Comparison of ENCODE assay signal across 16 cellular contexts in genomic region chrX:13338985-13339384, GRCh38. TPM values are rescaled to one million over a fixed set of nuclear protein-coding genes. Genes with fewer than 3 reads are reported as not detected.
DNase-seq lines count a peak whose midpoint lies in the region; ATAC-seq and TF ChIP-seq lines count a peak whose summit lies in the region.
"Had no signal": no experiment of that assay in that cellular context is flagged by ENCODE, and none has a peak within 500 bp of the region (broad histone marks: within the 10 kb centered on the region; RNA-seq: fewer than 3 reads in every experiment).

No MANE protein-coding gene starts in this region.

- H3K4ac ChIP-seq in mesenchymal stem cell (ENCODE audit: low read depth in 1 of 2, low read length in 2 of 2): no peak overlapping the region

- DNase-seq in ELF-1 (ENCODE audit: low read depth, low spot score): peak; percentile 24
- DNase-seq in mesenchymal stem cell: no peak
- DNase-seq in sciatic nerve (ENCODE audit: low spot score): no peak
- no peak for DNase-seq in GM19240 (ENCODE audit: insufficient read length, low spot score)
- DNase-seq in activated CD4-positive, CD25-positive, alpha-beta regulatory T cell treated with anti-CD3 and anti-CD28 coated beads, Interleukin-2, amount 50 U/mL, for 72 hours: no peak
- DNase-seq in activated CD4-positive, CD25-positive, alpha-beta regulatory T cell (lab: John Stamatoyannopoulos, UW): no peak
- DNase-seq in NCI-H345 (lab: John Stamatoyannopoulos, UW): no peak
- DNase-seq: 8988T; CD4-positive, CD25-positive, alpha-beta regulatory T cell; DMS79 treated with DMSO at 0.1 percent for 48 hours; EL; GDM1; GM23248 had no signal

- H3K4me2 ChIP-seq in mesenchymal stem cell (ENCODE audit: low read length, poor library complexity, severe bottlenecking): no peak overlapping the region
- H3K4me2 ChIP-seq: BLaER1 treated with 17β-estradiol and CSF1 and Interleukin-3, amounts not matched to agents 10 nM and 100 nM had no signal

- H3K4me3 ChIP-seq in mesenchymal stem cell (ENCODE audit: insufficient read depth in 1 of 2, low read depth in 1 of 2, low read length in 2 of 2): no peak overlapping the region
- H3K4me3 ChIP-seq: BLaER1 treated with 17β-estradiol and CSF1 and Interleukin-3, amounts not matched to agents 10 nM and 100 nM; GM23248 had no signal

- H4K91ac ChIP-seq in mesenchymal stem cell (ENCODE audit: low read length): no peak overlapping the region

- 88% methylated on average over 1 of the region's 2 CpGs for WGBS in mesenchymal stem cell

- peak overlapping the region; percentile 6 for H2AK5ac ChIP-seq in mesenchymal stem cell (ENCODE audit: low read length, severe bottlenecking)

- H3K14ac ChIP-seq in mesenchymal stem cell (ENCODE audit: low read length in 2 of 2): no peak overlapping the region

- peaks cover 2% of the 10 kb centered on the region for H3K79me1 ChIP-seq in mesenchymal stem cell (replicated peaks; ENCODE audit: low read length, poor library complexity, severe bottlenecking)

- no peak overlapping the region for H2BK15ac ChIP-seq in mesenchymal stem cell (ENCODE audit: low read depth, poor library complexity, severe bottlenecking)

- H3K27me3 ChIP-seq in mesenchymal stem cell (ENCODE audit: control insufficient read depth in 1 of 2, insufficient read depth in 1 of 2, low read length in 2 of 2): peaks cover 0 to 8% of the 10 kb centered on the region in 2 experiments

- H3K4me1 ChIP-seq in mesenchymal stem cell (ENCODE audit: control insufficient read depth, insufficient read depth, low read depth, low read length): peaks cover 9% of the 10 kb centered on the region
- H3K4me1 ChIP-seq: BLaER1 treated with 17β-estradiol and CSF1 and Interleukin-3, amounts not matched to agents 10 nM and 100 nM had no signal

- H4K8ac ChIP-seq in mesenchymal stem cell (ENCODE audit: low read length): no peak overlapping the region

- no peaks in the 10 kb centered on the region for H3K9me3 ChIP-seq in mesenchymal stem cell (ENCODE audit: control insufficient read depth, low read length)

- H3K9ac ChIP-seq in mesenchymal stem cell (ENCODE audit: low read length): no peak overlapping the region
- H3K9ac ChIP-seq: BLaER1 treated with 17β-estradiol and CSF1 and Interleukin-3, amounts not matched to agents 10 nM and 100 nM; GM23248 had no signal

- intact Hi-C loops in sciatic nerve (cut with DNase I): no loop called here

- H3K27ac ChIP-seq in mesenchymal stem cell (ENCODE audit: low read length, poor library complexity, severe bottlenecking): no peak overlapping the region
- H3K27ac ChIP-seq: BLaER1 treated with 17β-estradiol and CSF1 and Interleukin-3, amounts not matched to agents 10 nM and 100 nM; GM23248 had no signal

- no peak overlapping the region for H3K18ac ChIP-seq in mesenchymal stem cell (ENCODE audit: low read depth in 1 of 2, low read length in 2 of 2)

- ATAC-seq in SK-N-SH treated with all-trans-retinoic acid at 6 μM for 48 hours: peak; percentile 77
- ATAC-seq in sciatic nerve: peak; percentile 26
- ATAC-seq: HCT116 had no signal

- no peak overlapping the region for H2BK5ac ChIP-seq in mesenchymal stem cell (ENCODE audit: low read depth, low read length, poor library complexity, severe bottlenecking)

- H2BK120ac ChIP-seq in mesenchymal stem cell (ENCODE audit: low read depth, low read length): no peak overlapping the region

- no peaks in the 10 kb centered on the region for H3K36me3 ChIP-seq in mesenchymal stem cell (ENCODE audit: control insufficient read depth in 1 of 2, insufficient read depth in 2 of 2, low read depth in 1 of 2, low read length in 2 of 2)
- H3K36me3 ChIP-seq: BLaER1 treated with 17β-estradiol and CSF1 and Interleukin-3, amounts not matched to agents 10 nM and 100 nM had no signal

- H2BK12ac ChIP-seq in mesenchymal stem cell (ENCODE audit: low read length in 2 of 2): no peak overlapping the region

- no peak overlapping the region for H3K23ac ChIP-seq in mesenchymal stem cell (ENCODE audit: low read length in 2 of 2)

- no peak overlapping the region for H2AFZ ChIP-seq in mesenchymal stem cell (ENCODE audit: low read depth, low read length)
- H2AFZ ChIP-seq: GM23248 had no signal

TF ChIP-seq in SK-N-SH treated with all-trans-retinoic acid at 6 μM for 48 hours, 23 proteins besides CTCF, POLR2A, EP300 and RAD21 (continues in another document):
- TF ChIP-seq CSDC2 (CRISPR knock-in tag; IDR thresholded peaks at IDR 0.05): no peak
- no peak for TF ChIP-seq ESRRG (CRISPR knock-in tag; IDR thresholded peaks at IDR 0.05)
- TF ChIP-seq SNAI2 (CRISPR knock-in tag; IDR thresholded peaks at IDR 0.05): no peak
- no peak for TF ChIP-seq ISL1 (CRISPR knock-in tag; IDR thresholded peaks at IDR 0.05)
- no peak for TF ChIP-seq ZC3H10 (CRISPR knock-in tag; IDR thresholded peaks at IDR 0.05)
- no peak for TF ChIP-seq CSRNP3 (CRISPR knock-in tag; IDR thresholded peaks at IDR 0.05)
- no peak for TF ChIP-seq TCF4 (CRISPR knock-in tag; IDR thresholded peaks at IDR 0.05; ENCODE audit: borderline replicate concordance)
- TF ChIP-seq GLIS3 (CRISPR knock-in tag; IDR thresholded peaks at IDR 0.05): no peak
- TF ChIP-seq ZNF565 (CRISPR knock-in tag; conservative IDR thresholded peaks at IDR 0.05; ENCODE audit: low read depth): no peak
- no peak for TF ChIP-seq ZNF70 (CRISPR knock-in tag; IDR thresholded peaks at IDR 0.05)
- no peak for TF ChIP-seq TSHZ2 (CRISPR knock-in tag; IDR thresholded peaks at IDR 0.05)
- no peak for TF ChIP-seq ZFP3 (CRISPR knock-in tag; IDR thresholded peaks at IDR 0.05)
- no peak for TF ChIP-seq PATZ1 (CRISPR knock-in tag; IDR thresholded peaks at IDR 0.05; ENCODE audit: borderline replicate concordance)
- TF ChIP-seq BACH2 (CRISPR knock-in tag; IDR thresholded peaks at IDR 0.05; ENCODE audit: borderline replicate concordance): no peak
- no peak for TF ChIP-seq ARNTL (CRISPR knock-in tag; IDR thresholded peaks at IDR 0.05; ENCODE audit: borderline replicate concordance, low read depth)

RNA-seq across cellular contexts. Expression of gene ATXN3L, which starts 19.1 kb away (rescaled TPM):
- not detected for polyA plus RNA-seq in mesenchymal stem cell (2013, experiment 1 of 2)
- polyA plus RNA-seq in mesenchymal stem cell (2013, experiment 2 of 2): not detected
- total RNA-seq in sciatic nerve: not detected
- total RNA-seq: CD4-positive, CD25-positive, alpha-beta regulatory T cell; GM23248 had no signal
- polyA plus RNA-seq: CD4-positive, CD25-positive, alpha-beta regulatory T cell; GM23248 had no signal
